ENCODE assay signal across 8 cellular contexts in genomic region chr2:139360654-139361053, GRCh38.
"Had no signal": no experiment of that assay in that cellular context is flagged by ENCODE, and none has a peak within 500 bp of the region (broad histone marks: within the 10 kb centered on the region; RNA-seq: fewer than 3 reads in every experiment).

No MANE protein-coding gene starts in this region.

- DNase-seq: GM23248, GOT3, H7, HFFc6 had no signal

- H2AFZ ChIP-seq: GM23248 had no signal

- H3K9me3 ChIP-seq: HAP-1 had no signal

- H3K36me3 ChIP-seq: HAP-1 had no signal

- H3K4me3 ChIP-seq: GM23248, HAP-1 had no signal

- H3K27ac ChIP-seq: GM23248, HL-60 had no signal

- H3K9ac ChIP-seq: GM23248 had no signal

- ATAC-seq: HCT116, HepG2 had no signal
